1 cellular context compared by ENCODE assay signal in genomic region chr17:35051183-35051578, GRCh38.
TF ChIP-seq lines count a peak whose summit lies in the region.

No MANE protein-coding gene starts in this region.

TF ChIP-seq in GM23338, 12 proteins besides CTCF, POLR2A, EP300 and RAD21 (continued from another document):
- TF ChIP-seq REST (IDR thresholded peaks at IDR 0.05; ENCODE audit: unreplicated experiment) (no peak), EZH2phosphoT487 (IDR thresholded peaks at IDR 0.05; ENCODE audit: unreplicated experiment) (no peak), ZNF114 (CRISPR knock-in tag; IDR thresholded peaks at IDR 0.05) (no peak), POLR2AphosphoS5 (IDR thresholded peaks at IDR 0.05; ENCODE audit: low read depth) (no peak), STAT1 (IDR thresholded peaks at IDR 0.05; ENCODE audit: unreplicated experiment) (no peak)
